Comparison of ENCODE assay signal across 8 cellular contexts in genomic region chr18:35289293-35290069, GRCh38. TPM values are rescaled to one million over a fixed set of nuclear protein-coding genes. Genes with fewer than 3 reads are reported as not detected.
A peak's percentile ranks its signal among the peaks of the same experiment; 100 is the strongest.
DNase-seq lines count a peak whose midpoint lies in the region; ATAC-seq and TF ChIP-seq lines count a peak whose summit lies in the region.

No MANE protein-coding gene starts in this region.

- H3K4me1 Mint-ChIP-seq in T-helper 2 cell treated with Interferon-gamma antibody and Interleukin-4, amounts not matched to agents 5 μg/mL and 100 μg/mL, for 36 hours (ENCODE audit: low read depth), result peaks cover 29% of the 10 kb centered on the region

- ATAC-seq in GM19035 (IDR thresholded peaks at IDR 0.05; ENCODE audit: unreplicated experiment) (peak; percentile 43), HG03175 (IDR thresholded peaks at IDR 0.05; ENCODE audit: unreplicated experiment) (peak; percentile 39)

- DNase-seq in BJ (ENCODE audit: low read depth) (no peak), epidermal melanocyte (ENCODE audit: insufficient read length, low spot score) (no peak)
- DNase-seq in T-helper 2 cell treated with Interferon-gamma antibody and Interleukin-4, amounts not matched to agents 5 μg/mL and 100 μg/mL, for 36 hours (ENCODE audit: low spot score), result no peak

- peak overlapping the region; percentile 95 for H3K4me3 Mint-ChIP-seq in T-helper 2 cell treated with Interferon-gamma antibody and Interleukin-4, amounts not matched to agents 5 μg/mL and 100 μg/mL, for 36 hours

- no peak for TF ChIP-seq CTCF in BJ (IDR thresholded peaks at IDR 0.05; ENCODE audit: insufficient read depth, low read depth, low read length)

- H3K36me3 ChIP-seq in BJ (ENCODE audit: control insufficient read depth, insufficient read depth, low read length), result peaks cover 3% of the 10 kb centered on the region
- H3K36me3 ChIP-seq in endocrine pancreas (ENCODE audit: control insufficient read depth, insufficient read depth, low read length), result peaks cover 2% of the 10 kb centered on the region
- H3K36me3 ChIP-seq in thymus (ENCODE audit: control insufficient read depth, insufficient read depth), result peaks cover 3% of the 10 kb centered on the region

- H3K27me3 ChIP-seq in BJ (ENCODE audit: control insufficient read depth, insufficient read depth, low read length) (no peaks in the 10 kb centered on the region), endocrine pancreas (ENCODE audit: control insufficient read depth, insufficient read depth, low read length) (no peaks in the 10 kb centered on the region), mononuclear cell (ENCODE audit: insufficient read depth, low read length) (no peaks in the 10 kb centered on the region), thymus (ENCODE audit: control insufficient read depth, insufficient read depth) (no peaks in the 10 kb centered on the region)

- peak overlapping the region; percentile 64 for H3K27ac ChIP-seq in thymus (ENCODE audit: low read depth)

- H3K36me3 Mint-ChIP-seq in T-helper 2 cell treated with Interferon-gamma antibody and Interleukin-4, amounts not matched to agents 5 μg/mL and 100 μg/mL, for 36 hours (ENCODE audit: low read depth), result peaks cover 64% of the 10 kb centered on the region

- H3K9me3 ChIP-seq in endocrine pancreas (ENCODE audit: control insufficient read depth, low read length) (no peaks in the 10 kb centered on the region), mononuclear cell (ENCODE audit: low read depth, low read length) (no peaks in the 10 kb centered on the region), thymus (ENCODE audit: control insufficient read depth) (no peaks in the 10 kb centered on the region)

- WGBS in thymus, result 7% methylated on average over 14 of the region's 14 CpGs

- H3K27me3 Mint-ChIP-seq in T-helper 2 cell treated with Interferon-gamma antibody and Interleukin-4, amounts not matched to agents 5 μg/mL and 100 μg/mL, for 36 hours (ENCODE audit: low read depth), result no peaks in the 10 kb centered on the region

- peak overlapping the region; percentile 66 for H3K9ac ChIP-seq in endocrine pancreas (ENCODE audit: control insufficient read depth, insufficient read depth, low read length)

- peak overlapping the region; percentile 83 for H3K4me3 ChIP-seq in BJ (ENCODE audit: low read depth, low read length)
- H3K4me3 ChIP-seq in endocrine pancreas (ENCODE audit: control insufficient read depth, insufficient read depth, low read length), result peak overlapping the region; percentile 87
- peak overlapping the region; percentile 60 for H3K4me3 ChIP-seq in mononuclear cell (ENCODE audit: low read length)
- peak overlapping the region; percentile 63 for H3K4me3 ChIP-seq in thymus (ENCODE audit: low read length)

- CTCF ChIA-PET in BJ (lab: Yijun Ruan, JAX), result no interaction called here

- POLR2A ChIA-PET in BJ (lab: Charles Lee), result interaction anchor here (0.9 kb wide), 1 partner anchor 49 kb away, joined by 3 read pairs; the partner anchor contains the start of gene ZNF397

- H3K27ac Mint-ChIP-seq in T-helper 2 cell treated with Interferon-gamma antibody and Interleukin-4, amounts not matched to agents 5 μg/mL and 100 μg/mL, for 36 hours, result peak overlapping the region; percentile 96

- H3K4me1 ChIP-seq in endocrine pancreas (ENCODE audit: control insufficient read depth, insufficient read depth, low read length) (peaks cover 6% of the 10 kb centered on the region), mononuclear cell (ENCODE audit: insufficient read depth, low read length) (peaks cover 22% of the 10 kb centered on the region), thymus (ENCODE audit: control insufficient read depth, insufficient read depth, low read length) (peaks cover 12% of the 10 kb centered on the region)

- H3K9me3 Mint-ChIP-seq in T-helper 2 cell treated with Interferon-gamma antibody and Interleukin-4, amounts not matched to agents 5 μg/mL and 100 μg/mL, for 36 hours, result peaks cover 28% of the 10 kb centered on the region

RNA-seq across cellular contexts. Expression of gene ZSCAN30, which starts 0.5 kb away (rescaled TPM):
- polyA plus RNA-seq in BJ (2011; rRNA removed) (7.0 and 7.5 TPM in 2 replicates), thymus (21.2 TPM)
- polyA minus RNA-seq in BJ (2011; rRNA and poly(A)+ RNA removed), result 6.8 and 8.9 TPM in 2 replicates
- 6.1 TPM for total RNA-seq in mononuclear cell

RNA-seq across cellular contexts. Expression of gene ZNF397, which starts 48.6 kb away (rescaled TPM):
- polyA plus RNA-seq in BJ (2011; rRNA removed) (3.7 and 6.9 TPM in 2 replicates), thymus (19.7 TPM)
- polyA minus RNA-seq in BJ (2011; rRNA and poly(A)+ RNA removed), result 4.7 and 5.2 TPM in 2 replicates
- 7.7 TPM for total RNA-seq in mononuclear cell

RNA-seq across cellular contexts. Expression of gene ZNF24, which starts 54.7 kb away (rescaled TPM):
- 14.9 and 17.3 TPM in 2 replicates for polyA plus RNA-seq in BJ (2011; rRNA removed)
- polyA minus RNA-seq in BJ (2011; rRNA and poly(A)+ RNA removed), result 12.4 and 16.1 TPM in 2 replicates
- total RNA-seq in mononuclear cell, result 72.3 TPM
- polyA plus RNA-seq in thymus, result 24.6 TPM
